19 cellular contexts compared by ENCODE assay signal in genomic region chr2:55885944-55886281, GRCh38. TPM values are rescaled to one million over a fixed set of nuclear protein-coding genes. Genes with fewer than 3 reads are reported as not detected.
DNase-seq lines count a peak whose midpoint lies in the region; ATAC-seq and TF ChIP-seq lines count a peak whose summit lies in the region.
"Had no signal": no experiment of that assay in that cellular context is flagged by ENCODE, and none has a peak within 500 bp of the region (broad histone marks: within the 10 kb centered on the region; RNA-seq: fewer than 3 reads in every experiment).

No MANE protein-coding gene starts in this region.

- H3K27ac ChIP-seq in ascending aorta: peak overlapping the region; percentile 89 to 93
- peak overlapping the region; percentile 53 to 61 for H3K27ac ChIP-seq in left lung
- H3K27ac ChIP-seq in stomach smooth muscle (ENCODE audit: low read length): peak overlapping the region; percentile 56

- H3K9me3 ChIP-seq in ascending aorta (no peaks in the 10 kb centered on the region), left lung (no peaks in the 10 kb centered on the region), stomach smooth muscle (ENCODE audit: control insufficient read depth in 2 of 2, low read length in 2 of 2) (no peaks in the 10 kb centered on the region)

- DNase-seq in Calu3 (no peak), ascending aorta (ENCODE audit: low spot score in 2 of 2) (no peak), left lung (no peak), NCI-H1417 (lab: John Stamatoyannopoulos, UW) (no peak), GM13976 (ENCODE audit: low spot score) (no peak), retina (no peak)
- DNase-seq: CD8-positive, alpha-beta memory T cell; endodermal cell; naive B cell; NCI-H1694; NCI-H345; posterior cingulate gyrus; T-helper 2 cell had no signal

- H3K4me3 Mint-ChIP-seq in Calu3 (ENCODE audit: low read depth, unreplicated experiment): no peak overlapping the region
- H3K4me3 Mint-ChIP-seq: CD8-positive, alpha-beta memory T cell; endodermal cell; naive B cell; stimulated activated effector memory CD8-positive, alpha-beta T cell treated with anti-CD3 and anti-CD28 coated beads, Interleukin-12 subunit alpha, Interleukin-12 subunit beta, amount 100 ng/mL, for 72 hours had no signal

- H3K36me3 ChIP-seq in ascending aorta (peaks cover 7% of the 10 kb centered on the region in 2 donors), left lung (no peaks in the 10 kb centered on the region), stomach smooth muscle (ENCODE audit: control insufficient read depth in 2 of 2, insufficient read depth in 2 of 2, low read length in 2 of 2) (no peaks in the 10 kb centered on the region)

- BruUV-seq in Calu3 (replicated peaks; lab: Mats Ljungman, UMichigan): no TSS peak

- H3K4me1 ChIP-seq in ascending aorta (peaks cover 15 to 67% of the 10 kb centered on the region in 2 donors), left lung (peaks cover 5 to 29% of the 10 kb centered on the region in 2 donors), stomach smooth muscle (ENCODE audit: control insufficient read depth, insufficient read depth, low read length) (peaks cover 3% of the 10 kb centered on the region)

- H3K4me3 ChIP-seq in ascending aorta (no peak overlapping the region), left lung (no peak overlapping the region), stomach smooth muscle (ENCODE audit: low read length in 2 of 2) (no peak overlapping the region)

- TF ChIP-seq CTCF in Calu3 (IDR thresholded peaks at IDR 0.05; ENCODE audit: unreplicated experiment) (no peak), ascending aorta (IDR thresholded peaks at IDR 0.05) (no peak), left lung (IDR thresholded peaks at IDR 0.05) (no peak), GM13976 (IDR thresholded peaks at IDR 0.05; ENCODE audit: borderline replicate concordance, control extremely low read depth, extremely low read depth, insufficient read depth, missing control alignments) (no peak)

- CTCF ChIA-PET in Calu3 (lab: Charles Lee): interaction anchor here (0.6 kb wide), 1 partner anchor 124 kb away, joined by 3 read pairs; no protein-coding TSS in a partner anchor

- H3K36me3 Mint-ChIP-seq in Calu3 (ENCODE audit: insufficient read depth, unreplicated experiment): peaks cover 6% of the 10 kb centered on the region
- H3K36me3 Mint-ChIP-seq: CD8-positive, alpha-beta memory T cell; naive B cell; stimulated activated effector memory CD8-positive, alpha-beta T cell treated with anti-CD3 and anti-CD28 coated beads, Interleukin-12 subunit alpha, Interleukin-12 subunit beta, amount 100 ng/mL, for 72 hours had no signal

- no peaks in the 10 kb centered on the region for H3K27me3 ChIP-seq in ascending aorta
- no peaks in the 10 kb centered on the region for H3K27me3 ChIP-seq in left lung
- no peaks in the 10 kb centered on the region for H3K27me3 ChIP-seq in stomach smooth muscle (ENCODE audit: control insufficient read depth in 1 of 2, insufficient read depth in 2 of 2, low read length in 2 of 2)

- H3K9me3 Mint-ChIP-seq in Calu3 (ENCODE audit: low read depth, unreplicated experiment): no peaks in the 10 kb centered on the region
- H3K9me3 Mint-ChIP-seq: activated T-helper 2 cell treated with anti-CD3 and anti-CD28 coated beads, Interferon-gamma antibody, Interleukin-2, Interleukin-4, amounts not matched to agents 10 μg/mL and 5 μg/mL and 100 μg/mL, durations not matched to agents 14 hours and 24 hours and 36 hours; CD8-positive, alpha-beta memory T cell; endodermal cell had no signal

- H3K27ac Mint-ChIP-seq in Calu3 (ENCODE audit: unreplicated experiment): peak overlapping the region; percentile 91
- H3K27ac Mint-ChIP-seq: activated T-helper 2 cell treated with anti-CD3 and anti-CD28 coated beads, Interferon-gamma antibody, Interleukin-2, Interleukin-4, amounts not matched to agents 10 μg/mL and 5 μg/mL and 100 μg/mL, durations not matched to agents 14 hours and 24 hours and 36 hours; CD8-positive, alpha-beta memory T cell; endodermal cell; naive B cell; stimulated activated effector memory CD8-positive, alpha-beta T cell treated with anti-CD3 and anti-CD28 coated beads, Interleukin-12 subunit alpha, Interleukin-12 subunit beta, amount 100 ng/mL, for 72 hours had no signal

- H3K9ac ChIP-seq in stomach smooth muscle (ENCODE audit: low read length in 2 of 2): no peak overlapping the region

- ATAC-seq in left lung (no peak), HG03342 (IDR thresholded peaks at IDR 0.05; ENCODE audit: unreplicated experiment) (no peak)
- ATAC-seq: left lobe of liver; stimulated activated effector memory CD8-positive, alpha-beta T cell treated with anti-CD3 and anti-CD28 coated beads, Interleukin-12 subunit alpha, Interleukin-12 subunit beta, amount 100 ng/mL, for 72 hours had no signal

- no peaks in the 10 kb centered on the region for H3K27me3 Mint-ChIP-seq in Calu3 (ENCODE audit: unreplicated experiment)
- H3K27me3 Mint-ChIP-seq: CD8-positive, alpha-beta memory T cell had no signal

- intact Hi-C loops in Calu3 (cut with micrococcal nuclease; ENCODE audit: unreplicated experiment) (loop anchor here (1.0 kb wide), 1 partner anchor 114 kb away; no protein-coding TSS in a partner anchor), ascending aorta (cut with DNase I) (loop anchor here (1.0 to 10.0 kb wide), 3 partner anchors 23 to 271 kb away; partner anchors contain the start of genes EFEMP1 and PPP4R3B), left lung (cut with DNase I) (no loop called here)

- H3K4me1 Mint-ChIP-seq in Calu3 (ENCODE audit: low read depth, unreplicated experiment): peaks cover 31% of the 10 kb centered on the region
- H3K4me1 Mint-ChIP-seq: CD8-positive, alpha-beta memory T cell; naive B cell; stimulated activated effector memory CD8-positive, alpha-beta T cell treated with anti-CD3 and anti-CD28 coated beads, Interleukin-12 subunit alpha, Interleukin-12 subunit beta, amount 100 ng/mL, for 72 hours had no signal

- in situ Hi-C loops in GM13976 (cut with MboI; ENCODE audit: low sequenced_read_pairs, unreplicated experiment): no loop called here

RNA-seq across cellular contexts. Expression of gene EFEMP1, which starts 37.7 kb away (rescaled TPM):
- 14.7 and 51.5 TPM in 2 replicates for total RNA-seq in Calu3 (2022)
- 1,320 TPM for total RNA-seq in ascending aorta
- 100 to 1,000 TPM; 329 to 346 TPM for total RNA-seq in left lung
- total RNA-seq: activated CD8-positive, alpha-beta memory T cell treated with anti-CD3 and anti-CD28 coated beads for 36 hours; activated T-helper 2 cell treated with anti-CD3 and anti-CD28 coated beads, Interferon-gamma antibody, Interleukin-2, Interleukin-4, amounts not matched to agents 10 μg/mL and 5 μg/mL and 100 μg/mL, durations not matched to agents 14 hours and 24 hours and 36 hours; CD8-positive, alpha-beta memory T cell had no signal

Comparison
In these comparisons a context has a peak if more than half of its experiments do, and no peak if none do; other contexts are left out.
1. intact Hi-C loops: an anchor here in Calu3 (1.0 kb wide) and ascending aorta (1.0 to 10.0 kb wide); none called in left lung.